1 cellular context compared by ENCODE assay signal in genomic region chr10:11483189-11484148, GRCh38.
TF ChIP-seq lines count a peak whose summit lies in the region.

No MANE protein-coding gene starts in this region.

TF ChIP-seq in WTC11, 78 proteins besides CTCF, POLR2A, EP300 and RAD21 (continued from another document):
- TF ChIP-seq ZNF263 (CRISPR knock-in tag; IDR thresholded peaks at IDR 0.05; ENCODE audit: low read depth), result no peak
- no peak for TF ChIP-seq ZNF317 (CRISPR knock-in tag; IDR thresholded peaks at IDR 0.05; ENCODE audit: borderline replicate concordance, low read depth)
- TF ChIP-seq JUN (CRISPR knock-in tag; IDR thresholded peaks at IDR 0.05), result no peak
